Comparison of ENCODE assay signal across 11 cellular contexts in the genomic region with DNA sequence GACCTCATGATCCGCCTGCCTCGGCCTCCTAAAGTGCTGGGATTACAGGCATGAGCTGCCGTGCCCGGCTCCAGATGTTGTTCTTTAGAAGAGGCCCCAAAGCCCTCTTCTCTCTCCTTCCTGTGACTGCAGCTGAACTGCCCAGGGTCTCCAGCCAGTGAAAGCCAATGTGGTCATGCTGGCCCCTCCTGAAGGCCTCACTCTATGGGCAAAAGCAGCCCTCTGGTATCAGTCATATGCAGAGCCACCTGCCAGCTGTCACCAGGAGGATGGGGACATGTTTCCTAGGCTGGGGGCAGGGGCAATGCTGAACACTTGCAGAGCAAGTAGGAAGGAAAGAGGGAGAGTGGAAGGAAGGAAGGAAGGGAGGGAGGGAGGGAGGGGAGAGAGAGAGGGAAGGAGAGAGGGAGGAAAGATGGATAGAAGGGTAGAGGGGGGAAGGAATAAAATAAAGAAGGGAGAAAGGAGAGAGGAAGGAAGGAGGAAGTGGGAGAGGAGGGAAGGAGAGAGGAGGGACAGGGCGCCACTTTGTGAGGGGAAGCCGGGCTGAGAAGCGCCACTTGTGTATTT. TPM values are rescaled to one million over a fixed set of nuclear protein-coding genes. Genes with fewer than 3 reads are reported as not detected.
DNase-seq lines count a peak whose midpoint lies in the region; ATAC-seq and TF ChIP-seq lines count a peak whose summit lies in the region.
"Had no signal": no experiment of that assay in that cellular context is flagged by ENCODE, and none has a peak within 500 bp of the region (broad histone marks: within the 10 kb centered on the region; RNA-seq: fewer than 3 reads in every experiment).

No MANE protein-coding gene starts in this region.

- H3F3A ChIP-seq in SK-N-SH (replicated peaks; ENCODE audit: insufficient read depth): peaks cover 20% of the 10 kb centered on the region

- CTCF ChIA-PET in SK-N-SH (lab: Yijun Ruan, JAX): interaction anchor here (0.6 to 2.8 kb wide), 11 partner anchors 8 to 208 kb away, joined by 3 to 15 read pairs (median 6); no protein-coding TSS in a partner anchor
- CTCF ChIA-PET in activated CD8-positive, alpha-beta T cell treated with anti-CD3 and anti-CD28 coated beads, Interleukin-2, amount 10 ng/mL, durations not matched to agents 7 days and 5 days (lab: Charles Lee): interaction anchor here (0.7 kb wide), 1 partner anchor 37 kb away, joined by 3 read pairs; no protein-coding TSS in a partner anchor
- CTCF ChIA-PET in activated naive CD4-positive, alpha-beta T cell treated with anti-CD3 and anti-CD28 coated beads, Interleukin-2, amount 10 ng/mL, durations not matched to agents 7 days and 5 days (lab: Charles Lee): no interaction called here

- H3K36me3 ChIP-seq in SK-N-SH (replicated peaks in 1 of 2; ENCODE audit: control insufficient read depth in 1 of 2, insufficient read depth in 2 of 2, low read length in 1 of 2): no peaks in the 10 kb centered on the region
- no peaks in the 10 kb centered on the region for H3K36me3 ChIP-seq in right lobe of liver
- H3K36me3 ChIP-seq in stomach: no peaks in the 10 kb centered on the region
- H3K36me3 ChIP-seq: HAP-1 had no signal

- no peaks in the 10 kb centered on the region for H3K9me3 Mint-ChIP-seq in activated CD8-positive, alpha-beta T cell treated with anti-CD3 and anti-CD28 coated beads, Interleukin-2, amount 10 ng/mL, durations not matched to agents 7 days and 5 days (ENCODE audit: insufficient read depth)
- H3K9me3 Mint-ChIP-seq in activated naive CD4-positive, alpha-beta T cell treated with anti-CD3 and anti-CD28 coated beads, Interleukin-2, amount 10 ng/mL, durations not matched to agents 7 days and 5 days: no peaks in the 10 kb centered on the region

- ATAC-seq in SK-N-SH treated with all-trans-retinoic acid at 6 μM for 48 hours: no peak
- no peak for ATAC-seq in activated CD8-positive, alpha-beta T cell treated with anti-CD3 and anti-CD28 coated beads, Interleukin-2, amount 10 ng/mL, durations not matched to agents 7 days and 5 days
- ATAC-seq in right lobe of liver: no peak
- no peak for ATAC-seq in HG02870 (IDR thresholded peaks at IDR 0.05; ENCODE audit: unreplicated experiment)
- no peak for ATAC-seq in HG03442 (IDR thresholded peaks at IDR 0.05; ENCODE audit: unreplicated experiment)

- no peaks in the 10 kb centered on the region for H3K27me3 Mint-ChIP-seq in activated CD8-positive, alpha-beta T cell treated with anti-CD3 and anti-CD28 coated beads, Interleukin-2, amount 10 ng/mL, durations not matched to agents 7 days and 5 days (ENCODE audit: low read depth)
- peaks cover 19% of the 10 kb centered on the region for H3K27me3 Mint-ChIP-seq in activated naive CD4-positive, alpha-beta T cell treated with anti-CD3 and anti-CD28 coated beads, Interleukin-2, amount 10 ng/mL, durations not matched to agents 7 days and 5 days

- H3K27ac Mint-ChIP-seq in activated CD8-positive, alpha-beta T cell treated with anti-CD3 and anti-CD28 coated beads, Interleukin-2, amount 10 ng/mL, durations not matched to agents 7 days and 5 days: peak overlapping the region; percentile 32
- no peak overlapping the region for H3K27ac Mint-ChIP-seq in activated naive CD4-positive, alpha-beta T cell treated with anti-CD3 and anti-CD28 coated beads, Interleukin-2, amount 10 ng/mL, durations not matched to agents 7 days and 5 days

- no peaks in the 10 kb centered on the region for H3K9me2 ChIP-seq in SK-N-SH

- H3K27me3 ChIP-seq in SK-N-SH (ENCODE audit: insufficient read depth) (no peaks in the 10 kb centered on the region), right lobe of liver (no peaks in the 10 kb centered on the region), stomach (no peaks in the 10 kb centered on the region)

- 93% methylated on average over 7 of the region's 7 CpGs for WGBS in SK-N-SH (ENCODE audit: low lambda C conversion rate)
- WGBS in right lobe of liver (ENCODE audit: insufficient coverage, low coverage, low lambda C conversion rate, missing lambda C conversion rate): no CpG with 5 or more reads among the region's 7 CpGs
- WGBS in stomach, 5 donors: 55 to 68% (median 65%) methylated on average over 6 to 7 of the region's 7 CpGs

- TF ChIP-seq POLR2A in right lobe of liver (IDR thresholded peaks at IDR 0.05) (no peak), stomach (IDR thresholded peaks at IDR 0.05) (no peak)

- intact Hi-C loops in right lobe of liver (cut with DNase I) (no loop called here), stomach (cut with DNase I; ENCODE audit: low total_unique reads) (no loop called here)

- H3K27ac ChIP-seq in SK-N-SH (ENCODE audit: low read depth in 2 of 2, low read length in 1 of 2) (peak overlapping the region; percentile 62 to 92; a peak in 3 of 4 replicates), right lobe of liver (peak overlapping the region; percentile 31 to 63 (median 47)), stomach (peak overlapping the region; percentile 37 to 89 (median 83))

- H3K9me3 ChIP-seq in SK-N-SH (no peaks in the 10 kb centered on the region), right lobe of liver (no peaks in the 10 kb centered on the region), stomach (no peaks in the 10 kb centered on the region)
- H3K9me3 ChIP-seq: HAP-1 had no signal

- peak overlapping the region; percentile 38 for H3K9ac ChIP-seq in SK-N-SH

- no peak overlapping the region for H3K4me3 Mint-ChIP-seq in activated CD8-positive, alpha-beta T cell treated with anti-CD3 and anti-CD28 coated beads, Interleukin-2, amount 10 ng/mL, durations not matched to agents 7 days and 5 days
- no peak overlapping the region for H3K4me3 Mint-ChIP-seq in activated naive CD4-positive, alpha-beta T cell treated with anti-CD3 and anti-CD28 coated beads, Interleukin-2, amount 10 ng/mL, durations not matched to agents 7 days and 5 days

- peaks cover 27 to 30% of the 10 kb centered on the region in 2 experiments; a peak in 3 of 4 replicates for H3K4me1 ChIP-seq in SK-N-SH (ENCODE audit: control insufficient read depth in 1 of 2, insufficient read depth in 2 of 2, low read depth in 1 of 2, low read length in 1 of 2)
- no peaks in the 10 kb centered on the region for H3K4me1 ChIP-seq in right lobe of liver
- H3K4me1 ChIP-seq in stomach: peaks cover 14 to 30% (median 24%) of the 10 kb centered on the region in 4 donors
- H3K4me1 ChIP-seq: HAP-1 had no signal

- no peak for TF ChIP-seq EP300 in SK-N-SH (IDR thresholded peaks at IDR 0.05; ENCODE audit: borderline replicate concordance in 1 of 2, low read depth in 1 of 2, low read length in 1 of 2)
- no peak for TF ChIP-seq EP300 in stomach (IDR thresholded peaks at IDR 0.05)

- peak overlapping the region; percentile 36; the same call in 1 of the 2 replicates for H2AFZ ChIP-seq in SK-N-SH (ENCODE audit: low read depth)

- peaks cover 13% of the 10 kb centered on the region for H3K4me1 Mint-ChIP-seq in activated CD8-positive, alpha-beta T cell treated with anti-CD3 and anti-CD28 coated beads, Interleukin-2, amount 10 ng/mL, durations not matched to agents 7 days and 5 days (ENCODE audit: low read depth)
- H3K4me1 Mint-ChIP-seq in activated naive CD4-positive, alpha-beta T cell treated with anti-CD3 and anti-CD28 coated beads, Interleukin-2, amount 10 ng/mL, durations not matched to agents 7 days and 5 days: peaks cover 18% of the 10 kb centered on the region

- peak; percentile 30; the same call in 1 of the 2 replicates for TF ChIP-seq RAD21 in SK-N-SH (IDR thresholded peaks at IDR 0.05; ENCODE audit: low read length)

- TF ChIP-seq CTCF in SK-N-SH (IDR thresholded peaks at IDR 0.05) (no peak), right lobe of liver (IDR thresholded peaks at IDR 0.05) (no peak), stomach (IDR thresholded peaks at IDR 0.05) (no peak)

- DNase-seq in SK-N-SH (peak; percentile 71), right lobe of liver (no peak), stomach (no peak)
- DNase-seq in activated CD8-positive, alpha-beta T cell treated with anti-CD3 and anti-CD28 coated beads, Interleukin-2, amount 10 ng/mL, durations not matched to agents 7 days and 5 days: no peak
- DNase-seq in activated naive CD4-positive, alpha-beta T cell treated with anti-CD3 and anti-CD28 coated beads, Interleukin-2, amount 10 ng/mL, durations not matched to agents 7 days and 5 days: no peak
- DNase-seq: activated CD4-positive, alpha-beta T cell treated with anti-CD3 and anti-CD28 coated beads, Interleukin-2, amount 50 U/mL, for 4 hours; stimulated activated CD4-positive, alpha-beta T cell treated with anti-CD3 and anti-CD28 coated beads, Interleukin-4, amount 100 ng/mL, for 4 hours had no signal

- POLR2A ChIA-PET in SK-N-SH (lab: Yijun Ruan, JAX): interaction anchor here (1.7 kb wide), 1 partner anchor 69 kb away, joined by 3 read pairs; no protein-coding TSS in a partner anchor
- POLR2A ChIA-PET in activated CD8-positive, alpha-beta T cell treated with anti-CD3 and anti-CD28 coated beads, Interleukin-2, amount 10 ng/mL, durations not matched to agents 7 days and 5 days (lab: Charles Lee): no interaction called here

- H3K4me3 ChIP-seq in SK-N-SH (ENCODE audit: low read depth in 2 of 2, low read length in 1 of 2) (no peak overlapping the region), right lobe of liver (no peak overlapping the region), stomach (no peak overlapping the region)
- H3K4me3 ChIP-seq: HAP-1 had no signal

- H3K4me2 ChIP-seq in SK-N-SH: peak overlapping the region; percentile 60; the same call in 1 of the 2 replicates

- H3K79me2 ChIP-seq in SK-N-SH (ENCODE audit: insufficient read depth): no peaks in the 10 kb centered on the region

- no peaks in the 10 kb centered on the region for H3K36me3 Mint-ChIP-seq in activated CD8-positive, alpha-beta T cell treated with anti-CD3 and anti-CD28 coated beads, Interleukin-2, amount 10 ng/mL, durations not matched to agents 7 days and 5 days (ENCODE audit: low read depth)
- no peaks in the 10 kb centered on the region for H3K36me3 Mint-ChIP-seq in activated naive CD4-positive, alpha-beta T cell treated with anti-CD3 and anti-CD28 coated beads, Interleukin-2, amount 10 ng/mL, durations not matched to agents 7 days and 5 days

- H4K20me1 ChIP-seq in SK-N-SH (ENCODE audit: insufficient read depth): no peaks in the 10 kb centered on the region

RNA-seq across cellular contexts. Expression of a gene that starts 36.0 kb away (rescaled TPM):
- polyA plus RNA-seq in SK-N-SH (2012; rRNA removed): 24.9 and 26.1 TPM in 2 replicates
- polyA plus RNA-seq in SK-N-SH (2012; cell fraction: cytosol; rRNA removed): 16.5 and 23.9 TPM in 2 replicates
- polyA plus RNA-seq in SK-N-SH (2012; cell fraction: nucleus; rRNA removed): 51.0 and 55.2 TPM in 2 replicates
- total RNA-seq in activated CD8-positive, alpha-beta T cell treated with anti-CD3 and anti-CD28 coated beads, Interleukin-2, amount 10 ng/mL, durations not matched to agents 7 days and 5 days: 1 to 10 TPM; 9.1 TPM
- total RNA-seq in right lobe of liver: 10 to 100 TPM in 4 of 6 experiments, 1 to 10 TPM in 2; 1.2 to 87.3 (median 24.1) TPM
- total RNA-seq in stomach: 10 to 100 TPM; 48.4 to 62.9 (median 52.2) TPM
- 10 to 100 TPM; 18.7 to 46.9 (median 39.7) TPM for polyA plus RNA-seq in stomach

RNA-seq across cellular contexts. Expression of a gene that starts 54.5 kb away (rescaled TPM):
- polyA plus RNA-seq in SK-N-SH (2012; rRNA removed): 88.4 and 106 TPM in 2 replicates
- polyA plus RNA-seq in SK-N-SH (2012; cell fraction: cytosol; rRNA removed): 35.9 and 56.9 TPM in 2 replicates
- 264 and 311 TPM in 2 replicates for polyA plus RNA-seq in SK-N-SH (2012; cell fraction: nucleus; rRNA removed)
- total RNA-seq in activated CD8-positive, alpha-beta T cell treated with anti-CD3 and anti-CD28 coated beads, Interleukin-2, amount 10 ng/mL, durations not matched to agents 7 days and 5 days: 10 to 100 TPM; 46.5 to 51.0 TPM
- total RNA-seq in right lobe of liver: 10 to 100 TPM in 5 of 6 experiments, 1 to 10 TPM in 1; 8.8 to 17.5 (median 13.4) TPM
- 100 to 1,000 TPM in 2 of 5 donors, 10 to 100 TPM in 3; 27.8 to 209 (median 41.7) TPM for total RNA-seq in stomach
- 10 to 100 TPM; 11.9 to 19.1 (median 14.9) TPM for polyA plus RNA-seq in stomach
